27 cellular contexts compared by ENCODE assay signal in the genomic region with DNA sequence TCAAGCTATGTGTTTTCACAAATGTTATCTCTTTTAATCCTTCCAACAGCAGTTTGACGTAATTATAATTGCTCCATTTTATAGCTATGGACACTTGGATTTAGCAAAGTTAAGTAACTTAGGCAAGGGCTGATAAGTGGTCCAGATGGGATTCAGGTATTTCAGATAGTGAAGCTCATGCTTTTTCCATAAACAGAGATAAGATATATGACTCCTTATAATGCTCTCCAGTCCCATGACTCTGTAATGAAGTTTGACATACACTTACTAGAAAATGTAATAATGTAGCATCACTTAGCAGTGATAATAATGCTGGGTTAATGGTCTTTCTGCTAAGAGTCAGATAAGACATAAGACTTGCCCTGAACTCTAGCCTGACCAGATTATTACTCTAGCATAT.
"Had no signal": no experiment of that assay in that cellular context is flagged by ENCODE, and none has a peak within 500 bp of the region (broad histone marks: within the 10 kb centered on the region; RNA-seq: fewer than 3 reads in every experiment).

No MANE protein-coding gene starts in this region.

- H3K27me3 ChIP-seq: ascending aorta, breast epithelium, cardiac muscle cell, colonic mucosa had no signal

- H3K4me3 ChIP-seq: ascending aorta, breast epithelium, cardiac muscle cell, colonic mucosa had no signal

- H3K4me1 ChIP-seq: ascending aorta, breast epithelium, colonic mucosa had no signal

- DNase-seq: activated B cell treated with CpG ODN at 0.5 μM for 24 hours; activated CD4-positive, alpha-beta memory T cell treated with anti-CD3 and anti-CD28 coated beads for 36 hours; activated CD4-positive, alpha-beta T cell treated with anti-CD3 and anti-CD28 coated beads, Interleukin-2, amount 10 ng/mL, durations not matched to agents 24 days and 14 days; activated CD8-positive, alpha-beta memory T cell treated with anti-CD3 and anti-CD28 coated beads, Interleukin-2, amount 50 U/mL, for 48 hours; activated gamma-delta T cell; activated naive CD4-positive, alpha-beta T cell; activated naive CD4-positive, alpha-beta T cell treated with anti-CD3 and anti-CD28 coated beads, Interleukin-2, amount 10 ng/mL, durations not matched to agents 7 days and 5 days; activated naive CD8-positive, alpha-beta T cell treated with anti-CD3 and anti-CD28 coated beads, Interleukin-2, amount 10 ng/mL, durations not matched to agents 7 days and 5 days; activated T-cell treated with anti-CD3 and anti-CD28 coated beads for 4 hours; activated T-cell treated with anti-CD3 and anti-CD28 coated beads, Interleukin-2, amount 50 U/mL, for 24 hours; activated T-cell treated with anti-CD3 and anti-CD28 coated beads, Interleukin-2, amount 50 U/mL, for 72 hours; central memory CD4-positive, alpha-beta T cell; cerebellar nuclear complex; colonic mucosa; effector CD8-positive, alpha-beta T cell; endodermal cell; foreskin fibroblast; head of caudate nucleus; T-helper 17 cell; T1000; WERI-Rb-1 had no signal

- H3K9me3 ChIP-seq: ascending aorta, breast epithelium, colonic mucosa had no signal

- H3K27ac ChIP-seq: ascending aorta, breast epithelium, cardiac muscle cell, colonic mucosa, WERI-Rb-1 had no signal

- H3K36me3 ChIP-seq: ascending aorta, breast epithelium, cardiac muscle cell, colonic mucosa, WERI-Rb-1 had no signal

- ATAC-seq: activated CD4-positive, CD25-positive, alpha-beta regulatory T cell treated with anti-CD3 and anti-CD28 coated beads, Interleukin-2, amount 50 U/mL, for 24 hours; activated naive CD4-positive, alpha-beta T cell treated with anti-CD3 and anti-CD28 coated beads, Interleukin-2, amount 50 U/mL, for 72 hours; activated T-cell treated with anti-CD3 and anti-CD28 coated beads, Interleukin-2, amount 50 U/mL, for 72 hours; esophagus mucosa; T-helper 17 cell had no signal
